ENCODE assay signal across 8 cellular contexts in genomic region chr22:44182591-44183588, GRCh38. TPM values are rescaled to one million over a fixed set of nuclear protein-coding genes. Genes with fewer than 3 reads are reported as not detected.
DNase-seq lines count a peak whose midpoint lies in the region; ATAC-seq and TF ChIP-seq lines count a peak whose summit lies in the region.

No MANE protein-coding gene starts in this region.

- intact Hi-C loops in Right ventricle myocardium inferior (cut with DNase I) = no loop called here

- peak; percentile 42 for TF ChIP-seq POLR2A in GM19193 (IDR thresholded peaks at IDR 0.05; ENCODE audit: extremely low read depth, insufficient read depth, insufficient read length)

- peak; percentile 66 for ATAC-seq in Right ventricle myocardium inferior
- ATAC-seq in HG02973 (IDR thresholded peaks at IDR 0.05; ENCODE audit: unreplicated experiment) = no peak

- peak; percentile 59 for DNase-seq in activated CD4-positive, alpha-beta T cell treated with anti-CD3 and anti-CD28 coated beads for 48 hours
- peak; percentile 88 for DNase-seq in Right ventricle myocardium inferior (ENCODE audit: missing footprints)
- peak; percentile 20 to 24 for DNase-seq in stimulated activated CD8-positive, alpha-beta memory T cell treated with anti-CD3 and anti-CD28 coated beads, Interleukin-2, amount 100 ng/mL, for 48 hours (ENCODE audit: low read depth in 2 of 2)
- DNase-seq in iPS-NIHi11 (ENCODE audit: low spot score) = no peak
- DNase-seq in kidney tubule cell (ENCODE audit: low spot score) = no peak
- no peak for DNase-seq in NCI-H82 treated with DMSO at 0.1 percent for 48 hours (lab: John Stamatoyannopoulos, UW; ENCODE audit: unreplicated experiment)

RNA-seq across cellular contexts. Expression of gene PARVG, which starts 2.2 kb away (rescaled TPM):
- 3.1 TPM for total RNA-seq in Right ventricle myocardium inferior

Comparison
In these comparisons a context has a peak if more than half of its experiments do, and no peak if none do; other contexts are left out.
1. DNase-seq: peak in activated CD4-positive, alpha-beta T cell treated with anti-CD3 and anti-CD28 coated beads for 48 hours (single experiment), Right ventricle myocardium inferior (single experiment) and stimulated activated CD8-positive, alpha-beta memory T cell treated with anti-CD3 and anti-CD28 coated beads, Interleukin-2, amount 100 ng/mL, for 48 hours (2 of 2); none in iPS-NIHi11 (single experiment), kidney tubule cell (single experiment) and NCI-H82 treated with DMSO at 0.1 percent for 48 hours (single experiment).